ENCODE assay signal across 9 cellular contexts in genomic region chr1:173669491-173669941, GRCh38. TPM values are rescaled to one million over a fixed set of nuclear protein-coding genes. Genes with fewer than 3 reads are reported as not detected.
DNase-seq lines count a peak whose midpoint lies in the region; ATAC-seq and TF ChIP-seq lines count a peak whose summit lies in the region.
"Had no signal": no experiment of that assay in that cellular context is flagged by ENCODE, and none has a peak within 500 bp of the region (broad histone marks: within the 10 kb centered on the region; RNA-seq: fewer than 3 reads in every experiment).

A gene with protein sequence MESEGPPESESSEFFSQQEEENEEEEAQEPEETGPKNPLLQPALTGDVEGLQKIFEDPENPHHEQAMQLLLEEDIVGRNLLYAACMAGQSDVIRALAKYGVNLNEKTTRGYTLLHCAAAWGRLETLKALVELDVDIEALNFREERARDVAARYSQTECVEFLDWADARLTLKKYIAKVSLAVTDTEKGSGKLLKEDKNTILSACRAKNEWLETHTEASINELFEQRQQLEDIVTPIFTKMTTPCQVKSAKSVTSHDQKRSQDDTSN (minus strand): TSS chr1:173669851. CDS start chr1:173659418, 10,433 bp downstream.

- no peak for TF ChIP-seq POLR2A in stomach (IDR thresholded peaks at IDR 0.05)
- no peak for TF ChIP-seq POLR2A in lower leg skin (IDR thresholded peaks at IDR 0.05)

- WGBS in stomach, 5 donors: 0 to 3% (median 2%) methylated on average over 16 to 33 of the region's 33 CpGs
- 1 to 5% methylated on average over 29 to 31 of the region's 33 CpGs for WGBS in lower leg skin, 2 donors

- H3K4me3 ChIP-seq in stomach (peak within 1 kb of the TSS; percentile 36 to 47 (median 41)), lower leg skin (ENCODE audit: low read depth, poor library complexity, severe bottlenecking) (no peak within 1 kb of the TSS)

- no peak for TF ChIP-seq CTCF in stomach (IDR thresholded peaks at IDR 0.05)
- TF ChIP-seq CTCF in lower leg skin (IDR thresholded peaks at IDR 0.05): no peak

- H3K36me3 ChIP-seq in ES-I3 (ENCODE audit: insufficient read depth, low read length) (no peaks in the 10 kb centered on the region), stomach (no peaks in the 10 kb centered on the region)

- no peak within 1 kb of the TSS for H3K27ac ChIP-seq in stomach
- H3K27ac ChIP-seq: KMS-11 had no signal

- H3K27me3 ChIP-seq in stomach: peaks cover 0 to 36% (median 7%) of the 10 kb centered on the region in 3 donors

- intact Hi-C loops in stomach (cut with DNase I; ENCODE audit: low total_unique reads) (no loop called here), lower leg skin (cut with DNase I; ENCODE audit: low total_unique reads) (no loop called here)

- ATAC-seq in esophagus mucosa: no peak

- no peaks in the 10 kb centered on the region for H3K4me1 ChIP-seq in ES-I3 (ENCODE audit: insufficient read depth, low read length)
- H3K4me1 ChIP-seq in stomach: peaks cover 7 to 13% (median 8%) of the 10 kb centered on the region in 4 donors

- DNase-seq in NCI-H524 treated with DMSO at 0.1 percent for 48 hours (lab: John Stamatoyannopoulos, UW) (peak; percentile 22), cerebellum (ENCODE audit: low spot score) (peak; percentile 7), kidney glomerular epithelial cell (lab: John Stamatoyannopoulos, UW) (peak; percentile 56), stomach (no peak), NCI-H187 (lab: John Stamatoyannopoulos, UW) (no peak), lower leg skin (ENCODE audit: low spot score in 2 of 2) (no peak)

- H3K9me3 ChIP-seq in ES-I3 (ENCODE audit: control insufficient read depth, insufficient read depth, low read length) (no peaks in the 10 kb centered on the region), stomach (no peaks in the 10 kb centered on the region)

- H3K9ac ChIP-seq in ES-I3 (ENCODE audit: low read depth, low read length): peak within 1 kb of the TSS; percentile 58
- H3K9ac ChIP-seq: KMS-11 had no signal

- TF ChIP-seq EP300 in stomach (IDR thresholded peaks at IDR 0.05): no peak

RNA-seq across cellular contexts. Expression of the gene that starts here (rescaled TPM):
- total RNA-seq in cerebellum (9.5 TPM), stomach (not detected), lower leg skin (1 to 10 TPM in 1 of 4 donors, not detected in 3; 1.1 TPM), esophagus mucosa (not detected)
- under 1 TPM in 2 of 3 donors, not detected in 1; 0.15 to 0.19 TPM for polyA plus RNA-seq in stomach

Comparison
In these comparisons a context has a peak if more than half of its experiments do, and no peak if none do; other contexts are left out.
1. DNase-seq: peak in NCI-H524 treated with DMSO at 0.1 percent for 48 hours (single experiment), cerebellum (single experiment) and kidney glomerular epithelial cell (single experiment); none in stomach (single experiment), NCI-H187 (0 of 2) and lower leg skin (0 of 2).